32 cellular contexts compared by ENCODE assay signal in genomic region chr19:42102877-42103276, GRCh38. TPM values are rescaled to one million over a fixed set of nuclear protein-coding genes. Genes with fewer than 3 reads are reported as not detected.
"Had no signal": no experiment of that assay in that cellular context is flagged by ENCODE, and none has a peak within 500 bp of the region (broad histone marks: within the 10 kb centered on the region; RNA-seq: fewer than 3 reads in every experiment).

No MANE protein-coding gene starts in this region.

- H3K27me3 Mint-ChIP-seq: activated CD4-positive, alpha-beta memory T cell treated with anti-CD3 and anti-CD28 coated beads, Interleukin-2, amount 10 ng/mL, durations not matched to agents 7 days and 5 days; activated CD8-positive, alpha-beta memory T cell treated with anti-CD3 and anti-CD28 coated beads, Interleukin-2, amount 10 ng/mL, durations not matched to agents 7 days and 5 days; activated naive CD4-positive, alpha-beta T cell treated with anti-CD3 and anti-CD28 coated beads, Interleukin-2, amount 10 ng/mL, durations not matched to agents 7 days and 5 days; activated naive CD8-positive, alpha-beta T cell treated with anti-CD3 and anti-CD28 coated beads, Interleukin-2, amount 10 ng/mL, durations not matched to agents 7 days and 5 days; central memory CD8-positive, alpha-beta T cell; T-cell had no signal

- DNase-seq: activated CD4-positive, alpha-beta memory T cell treated with anti-CD3 and anti-CD28 coated beads, Interleukin-2, amount 10 ng/mL, durations not matched to agents 7 days and 5 days; activated CD4-positive, alpha-beta T cell treated with anti-CD3 and anti-CD28 coated beads for 1 hour; activated CD4-positive, alpha-beta T cell treated with anti-CD3 and anti-CD28 coated beads for 48 hours; activated CD4-positive, CD25-positive, alpha-beta regulatory T cell; activated CD8-positive, alpha-beta memory T cell treated with anti-CD3 and anti-CD28 coated beads for 24 hours; activated CD8-positive, alpha-beta memory T cell treated with anti-CD3 and anti-CD28 coated beads, Interleukin-2, amount 10 ng/mL, durations not matched to agents 7 days and 5 days; activated CD8-positive, alpha-beta memory T cell treated with anti-CD3 and anti-CD28 coated beads, Interleukin-2, amount 50 U/mL, for 48 hours; activated effector memory CD4-positive, alpha-beta T cell treated with Interleukin-2 at 50 U/mL for 16 hours; activated naive CD4-positive, alpha-beta T cell treated with anti-CD3 and anti-CD28 coated beads, Interleukin-2, amount 10 ng/mL, durations not matched to agents 7 days and 5 days; activated naive CD8-positive, alpha-beta T cell treated with anti-CD3 and anti-CD28 coated beads, Interleukin-2, amount 10 ng/mL, durations not matched to agents 7 days and 5 days; activated T-cell treated with anti-CD3 and anti-CD28 coated beads, Interleukin-2, amount 50 U/mL, for 48 hours; amygdala; NCI-H1048; NCI-H1105 treated with DMSO at 0.1 percent for 48 hours; NCI-H1436; NCI-H1694; NCI-H1930; NCI-H345; NCI-H524 treated with DMSO at 0.1 percent for 48 hours; PC-3; Peyer's patch; RPMI8226; SHP77 treated with DMSO at 0.1 percent for 48 hours; T-cell; T-helper 2 cell; T-helper 9 cell had no signal

- ATAC-seq: activated CD8-positive, alpha-beta memory T cell treated with anti-CD3 and anti-CD28 coated beads, Interleukin-2, amount 10 ng/mL, durations not matched to agents 7 days and 5 days; PC-3; SK-N-SH treated with all-trans-retinoic acid at 6 μM for 48 hours; T-cell had no signal

- H3K4me3 Mint-ChIP-seq: activated CD4-positive, alpha-beta memory T cell treated with anti-CD3 and anti-CD28 coated beads, Interleukin-2, amount 10 ng/mL, durations not matched to agents 7 days and 5 days; activated CD8-positive, alpha-beta memory T cell treated with anti-CD3 and anti-CD28 coated beads, Interleukin-2, amount 10 ng/mL, durations not matched to agents 7 days and 5 days; activated naive CD4-positive, alpha-beta T cell treated with anti-CD3 and anti-CD28 coated beads, Interleukin-2, amount 10 ng/mL, durations not matched to agents 7 days and 5 days; activated naive CD8-positive, alpha-beta T cell treated with anti-CD3 and anti-CD28 coated beads, Interleukin-2, amount 10 ng/mL, durations not matched to agents 7 days and 5 days; central memory CD8-positive, alpha-beta T cell; T-cell had no signal

- H3K36me3 Mint-ChIP-seq: activated CD8-positive, alpha-beta memory T cell treated with anti-CD3 and anti-CD28 coated beads, Interleukin-2, amount 10 ng/mL, durations not matched to agents 7 days and 5 days had no signal

- H3K4me1 Mint-ChIP-seq: central memory CD8-positive, alpha-beta T cell had no signal

- H3K36me3 ChIP-seq: ascending aorta, cardiac muscle cell, Peyer's patch, SJSA1 had no signal

- H3K27ac ChIP-seq: ascending aorta, cardiac muscle cell, Peyer's patch, SJSA1, VCaP had no signal

- H3K9me3 Mint-ChIP-seq: activated CD4-positive, alpha-beta memory T cell treated with anti-CD3 and anti-CD28 coated beads, Interleukin-2, amount 10 ng/mL, durations not matched to agents 7 days and 5 days; activated naive CD4-positive, alpha-beta T cell treated with anti-CD3 and anti-CD28 coated beads, Interleukin-2, amount 10 ng/mL, durations not matched to agents 7 days and 5 days; activated naive CD8-positive, alpha-beta T cell treated with anti-CD3 and anti-CD28 coated beads, Interleukin-2, amount 10 ng/mL, durations not matched to agents 7 days and 5 days; central memory CD8-positive, alpha-beta T cell; T-cell had no signal

- H3K4me1 ChIP-seq: ascending aorta, Peyer's patch had no signal

- H3K4me3 ChIP-seq: ascending aorta, cardiac muscle cell, Peyer's patch, SJSA1 had no signal

- H3K9me3 ChIP-seq: ascending aorta, Peyer's patch had no signal

- H3K27ac Mint-ChIP-seq: activated CD4-positive, alpha-beta memory T cell treated with anti-CD3 and anti-CD28 coated beads, Interleukin-2, amount 10 ng/mL, durations not matched to agents 7 days and 5 days; activated CD8-positive, alpha-beta memory T cell treated with anti-CD3 and anti-CD28 coated beads, Interleukin-2, amount 10 ng/mL, durations not matched to agents 7 days and 5 days; activated naive CD4-positive, alpha-beta T cell treated with anti-CD3 and anti-CD28 coated beads, Interleukin-2, amount 10 ng/mL, durations not matched to agents 7 days and 5 days; activated naive CD8-positive, alpha-beta T cell treated with anti-CD3 and anti-CD28 coated beads, Interleukin-2, amount 10 ng/mL, durations not matched to agents 7 days and 5 days; T-cell had no signal

- H3K27me3 ChIP-seq: ascending aorta, Peyer's patch, SJSA1 had no signal

RNA-seq across cellular contexts. Expression of gene POU2F2, which starts 29.4 kb away (rescaled TPM):
- total RNA-seq: ascending aorta, cardiac muscle cell had no signal

RNA-seq across cellular contexts. Expression of gene GRIK5, which starts 32.9 kb away (rescaled TPM):
- total RNA-seq: PC-3, SJSA1 had no signal
